1 cellular context compared by ENCODE assay signal in the genomic region with DNA sequence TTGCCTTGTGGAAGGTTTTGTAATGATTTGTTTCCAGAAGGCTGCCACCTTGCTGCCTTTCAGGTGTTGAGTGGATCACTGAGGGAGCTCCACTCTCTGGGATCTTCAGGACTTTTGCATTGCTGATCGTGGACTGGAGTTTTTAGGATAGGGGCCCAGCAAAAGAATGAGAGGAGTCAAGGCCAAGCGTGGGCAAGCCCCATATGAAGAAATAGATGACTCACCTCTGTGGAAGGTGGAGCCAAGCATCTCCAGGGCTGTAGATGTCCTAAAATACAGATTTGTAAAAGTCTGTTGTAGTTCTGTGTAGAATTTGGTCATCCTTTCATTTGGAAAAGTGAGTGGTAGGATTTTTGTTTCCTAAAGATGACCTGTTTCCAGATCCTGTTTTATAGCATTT.
TF ChIP-seq lines count a peak whose summit lies in the region.

No MANE protein-coding gene starts in this region.

TF ChIP-seq in SK-N-SH treated with all-trans-retinoic acid at 6 μM for 48 hours, 23 proteins besides CTCF, POLR2A, EP300 and RAD21 (continued from another document):
- no peak for TF ChIP-seq OSR1 (CRISPR knock-in tag; IDR thresholded peaks at IDR 0.05)
- TF ChIP-seq, protein P1, sequence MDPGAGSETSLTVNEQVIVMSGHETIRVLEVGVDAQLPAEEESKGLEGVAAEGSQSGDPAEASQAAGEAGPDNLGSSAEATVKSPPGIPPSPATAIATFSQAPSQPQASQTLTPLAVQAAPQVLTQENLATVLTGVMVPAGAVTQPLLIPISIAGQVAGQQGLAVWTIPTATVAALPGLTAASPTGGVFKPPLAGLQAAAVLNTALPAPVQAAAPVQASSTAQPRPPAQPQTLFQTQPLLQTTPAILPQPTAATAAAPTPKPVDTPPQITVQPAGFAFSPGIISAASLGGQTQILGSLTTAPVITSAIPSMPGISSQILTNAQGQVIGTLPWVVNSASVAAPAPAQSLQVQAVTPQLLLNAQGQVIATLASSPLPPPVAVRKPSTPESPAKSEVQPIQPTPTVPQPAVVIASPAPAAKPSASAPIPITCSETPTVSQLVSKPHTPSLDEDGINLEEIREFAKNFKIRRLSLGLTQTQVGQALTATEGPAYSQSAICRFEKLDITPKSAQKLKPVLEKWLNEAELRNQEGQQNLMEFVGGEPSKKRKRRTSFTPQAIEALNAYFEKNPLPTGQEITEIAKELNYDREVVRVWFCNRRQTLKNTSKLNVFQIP (CRISPR knock-in tag; IDR thresholded peaks at IDR 0.05; ENCODE audit: borderline replicate concordance, low read depth): no peak
